ENCODE assay signal across 24 cellular contexts in the genomic region with DNA sequence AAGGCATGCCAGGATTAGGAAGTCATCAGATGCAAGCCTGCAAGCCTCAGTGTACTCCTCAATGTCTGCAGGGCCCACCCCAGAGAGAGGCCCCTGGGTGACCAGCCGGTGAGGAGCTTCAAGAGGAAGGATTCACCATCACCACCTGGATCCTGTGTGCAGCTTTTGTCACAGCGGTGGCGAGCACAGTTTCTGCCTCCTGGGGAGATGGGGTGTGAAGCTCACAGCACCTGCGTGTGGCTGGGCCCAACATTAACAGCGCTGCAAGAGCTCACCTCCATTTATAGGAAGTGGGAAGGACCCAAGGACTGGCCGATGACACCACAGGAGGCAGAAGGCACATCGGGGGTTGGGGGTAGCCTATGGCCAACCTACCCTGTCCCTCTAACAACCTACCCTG.
"Had no signal": no experiment of that assay in that cellular context is flagged by ENCODE, and none has a peak within 500 bp of the region (broad histone marks: within the 10 kb centered on the region; RNA-seq: fewer than 3 reads in every experiment).

No MANE protein-coding gene starts in this region.

- H3K27ac ChIP-seq: left lung, lower lobe of right lung, neural progenitor cell, ovary, right atrium auricular region, skin epidermis, stomach, testis, thyroid gland, upper lobe of right lung had no signal

- H3K27me3 ChIP-seq: left lung, neural progenitor cell, ovary, right atrium auricular region, testis, thyroid gland, upper lobe of right lung had no signal

- H3K4me3 ChIP-seq: left lung, lower lobe of right lung, neural progenitor cell, ovary, right atrium auricular region, skin epidermis, stomach, testis, thyroid gland, upper lobe of right lung had no signal

- DNase-seq: hippocampal formation; left colon; lower lobe of right lung; mammary epithelial cell; mesendoderm; naive B cell; natural killer cell; nephron progenitor cell; ovary; stimulated activated CD4-positive, alpha-beta T cell treated with anti-CD3 and anti-CD28 coated beads, Interleukin-12 subunit alpha, Interleukin-12 subunit beta, amount 100 ng/mL, for 4 hours; stimulated activated CD4-positive, alpha-beta T cell treated with anti-CD3 and anti-CD28 coated beads, Interleukin-15, amount 100 ng/mL, for 24 hours; stimulated activated CD4-positive, alpha-beta T cell treated with anti-CD3 and anti-CD28 coated beads, Interleukin-2, amount 100 ng/mL, for 24 hours; stimulated activated CD4-positive, alpha-beta T cell treated with anti-CD3 and anti-CD28 coated beads, Interleukin-4, amount 100 ng/mL, for 1 hour; stimulated activated naive B cell treated with anti-CD40 and anti-IgM and Interleukin-4, amounts not matched to agents 10 μg/mL and 1 μg/mL and 100 μg/mL, for 72 hours; stimulated activated naive CD8-positive, alpha-beta T cell treated with anti-CD3 and anti-CD28 coated beads, Interleukin-15, Interleukin-2, amounts not matched to agents 100 U/mL and 50 U/mL, for 24 hours; stomach; testis; thyroid gland; trophoblast cell; upper lobe of right lung had no signal
